Comparison of ENCODE assay signal across 14 cellular contexts in the genomic region with DNA sequence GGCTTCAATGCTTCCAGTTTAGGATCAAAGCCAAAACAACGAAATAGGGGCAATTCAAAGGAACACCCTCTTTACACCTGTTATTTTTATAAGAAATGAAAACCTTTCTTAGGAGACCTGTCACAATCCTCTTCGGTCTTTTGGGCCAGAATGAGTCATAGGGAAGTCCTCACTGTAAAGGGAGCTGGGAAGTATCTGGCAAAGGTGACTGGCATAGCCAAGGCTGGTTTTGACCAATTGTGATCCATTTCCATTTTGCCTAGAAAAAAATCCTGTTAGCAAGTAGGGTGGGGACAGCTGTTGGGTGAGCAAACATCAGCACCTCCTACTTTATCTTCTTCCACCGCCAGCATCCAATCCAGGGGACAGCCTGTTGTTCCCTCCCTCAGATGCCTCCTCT.
"Had no signal": no experiment of that assay in that cellular context is flagged by ENCODE, and none has a peak within 500 bp of the region (broad histone marks: within the 10 kb centered on the region; RNA-seq: fewer than 3 reads in every experiment).

No MANE protein-coding gene starts in this region.

- H3K4me3 ChIP-seq: mucosa of descending colon, tibial artery had no signal

- H3K4me3 Mint-ChIP-seq: activated CD4-positive, alpha-beta memory T cell treated with anti-CD3 and anti-CD28 coated beads, Interleukin-2, amount 10 ng/mL, durations not matched to agents 7 days and 5 days; activated CD4-positive, alpha-beta T cell treated with anti-CD3 and anti-CD28 coated beads for 36 hours; activated naive CD8-positive, alpha-beta T cell treated with anti-CD3 and anti-CD28 coated beads, Interleukin-2, amount 10 ng/mL, durations not matched to agents 7 days and 5 days; naive thymus-derived CD8-positive, alpha-beta T cell; stimulated activated effector memory CD8-positive, alpha-beta T cell treated with anti-CD3 and anti-CD28 coated beads, Interleukin-12 subunit alpha, Interleukin-12 subunit beta, amount 100 ng/mL, for 72 hours; T-cell had no signal

- ATAC-seq: activated CD4-positive, alpha-beta T cell treated with anti-CD3 and anti-CD28 coated beads for 36 hours; mucosa of descending colon; naive thymus-derived CD8-positive, alpha-beta T cell; right cardiac atrium; stimulated activated effector memory CD8-positive, alpha-beta T cell treated with anti-CD3 and anti-CD28 coated beads, Interleukin-12 subunit alpha, Interleukin-12 subunit beta, amount 100 ng/mL, for 72 hours; T-cell had no signal

- H3K27ac Mint-ChIP-seq: activated CD4-positive, alpha-beta memory T cell treated with anti-CD3 and anti-CD28 coated beads, Interleukin-2, amount 10 ng/mL, durations not matched to agents 7 days and 5 days; activated CD4-positive, alpha-beta T cell treated with anti-CD3 and anti-CD28 coated beads for 36 hours; activated naive CD8-positive, alpha-beta T cell treated with anti-CD3 and anti-CD28 coated beads, Interleukin-2, amount 10 ng/mL, durations not matched to agents 7 days and 5 days; naive thymus-derived CD8-positive, alpha-beta T cell; stimulated activated effector memory CD8-positive, alpha-beta T cell treated with anti-CD3 and anti-CD28 coated beads, Interleukin-12 subunit alpha, Interleukin-12 subunit beta, amount 100 ng/mL, for 72 hours; T-cell had no signal

- H3K36me3 Mint-ChIP-seq: activated naive CD8-positive, alpha-beta T cell treated with anti-CD3 and anti-CD28 coated beads, Interleukin-2, amount 10 ng/mL, durations not matched to agents 7 days and 5 days; naive thymus-derived CD8-positive, alpha-beta T cell; stimulated activated effector memory CD8-positive, alpha-beta T cell treated with anti-CD3 and anti-CD28 coated beads, Interleukin-12 subunit alpha, Interleukin-12 subunit beta, amount 100 ng/mL, for 72 hours; T-cell had no signal

- H3K27me3 ChIP-seq: tibial artery had no signal

- H3K36me3 ChIP-seq: tibial artery had no signal

- H3K9me3 Mint-ChIP-seq: activated CD4-positive, alpha-beta memory T cell treated with anti-CD3 and anti-CD28 coated beads, Interleukin-2, amount 10 ng/mL, durations not matched to agents 7 days and 5 days; activated naive CD8-positive, alpha-beta T cell treated with anti-CD3 and anti-CD28 coated beads, Interleukin-2, amount 10 ng/mL, durations not matched to agents 7 days and 5 days; stimulated activated effector memory CD8-positive, alpha-beta T cell treated with anti-CD3 and anti-CD28 coated beads, Interleukin-12 subunit alpha, Interleukin-12 subunit beta, amount 100 ng/mL, for 72 hours had no signal

- FAIRE-seq: endometrium had no signal

- DNase-seq: activated CD4-positive, alpha-beta memory T cell treated with anti-CD3 and anti-CD28 coated beads, Interleukin-2, amount 10 ng/mL, durations not matched to agents 7 days and 5 days; activated CD4-positive, alpha-beta T cell treated with anti-CD3 and anti-CD28 coated beads for 36 hours; activated CD8-positive, alpha-beta memory T cell treated with anti-CD3 and anti-CD28 coated beads, Interleukin-2, amount 50 U/mL, for 48 hours; activated naive CD8-positive, alpha-beta T cell treated with anti-CD3 and anti-CD28 coated beads, Interleukin-2, amount 10 ng/mL, durations not matched to agents 7 days and 5 days; anterior cingulate cortex; hippocampal formation; mucosa of descending colon; naive thymus-derived CD8-positive, alpha-beta T cell; T-cell; T1000; tibial artery had no signal

- H3K27me3 Mint-ChIP-seq: activated CD4-positive, alpha-beta T cell treated with anti-CD3 and anti-CD28 coated beads for 36 hours had no signal

- H3K27ac ChIP-seq: tibial artery had no signal

- H3K4me1 Mint-ChIP-seq: activated CD4-positive, alpha-beta memory T cell treated with anti-CD3 and anti-CD28 coated beads, Interleukin-2, amount 10 ng/mL, durations not matched to agents 7 days and 5 days; activated CD4-positive, alpha-beta T cell treated with anti-CD3 and anti-CD28 coated beads for 36 hours; activated naive CD8-positive, alpha-beta T cell treated with anti-CD3 and anti-CD28 coated beads, Interleukin-2, amount 10 ng/mL, durations not matched to agents 7 days and 5 days; naive thymus-derived CD8-positive, alpha-beta T cell; stimulated activated effector memory CD8-positive, alpha-beta T cell treated with anti-CD3 and anti-CD28 coated beads, Interleukin-12 subunit alpha, Interleukin-12 subunit beta, amount 100 ng/mL, for 72 hours; T-cell had no signal
